8 cellular contexts compared by ENCODE assay signal in genomic region chr5:124583469-124584350, GRCh38.
A peak's percentile ranks its signal among the peaks of the same experiment; 100 is the strongest.
DNase-seq lines count a peak whose midpoint lies in the region; ATAC-seq and TF ChIP-seq lines count a peak whose summit lies in the region.

No MANE protein-coding gene starts in this region.

- ATAC-seq in activated CD4-positive, alpha-beta T cell treated with anti-CD3 and anti-CD28 coated beads for 36 hours: peak; percentile 95
- no peak for ATAC-seq in GM23338

- H3K27me3 ChIP-seq in GM23338 (ENCODE audit: insufficient read depth) (peaks cover 31% of the 10 kb centered on the region), Karpas-422 (ENCODE audit: low read length) (no peaks in the 10 kb centered on the region)

- no peak overlapping the region for H3K4me3 Mint-ChIP-seq in activated CD4-positive, alpha-beta T cell treated with anti-CD3 and anti-CD28 coated beads for 36 hours
- no peak overlapping the region for H3K4me3 Mint-ChIP-seq in GM23338
- no peak overlapping the region for H3K4me3 Mint-ChIP-seq in activated CD4-positive, alpha-beta memory T cell treated with anti-CD3 and anti-CD28 coated beads, Interleukin-2, amount 10 ng/mL, durations not matched to agents 7 days and 5 days

- CTCF ChIA-PET in activated CD4-positive, alpha-beta T cell treated with anti-CD3 and anti-CD28 coated beads for 36 hours (lab: Charles Lee): interaction anchor here (0.5 kb wide), 1 partner anchor 13 kb away, joined by 3 read pairs; no protein-coding TSS in a partner anchor
- CTCF ChIA-PET in activated CD4-positive, alpha-beta memory T cell treated with anti-CD3 and anti-CD28 coated beads, Interleukin-2, amount 10 ng/mL, durations not matched to agents 7 days and 5 days (lab: Charles Lee): no interaction called here

- H3K27ac ChIP-seq in GM23338 (ENCODE audit: low read depth): no peak overlapping the region
- peak overlapping the region; percentile 87 for H3K27ac ChIP-seq in Karpas-422 (ENCODE audit: low read length)

- peaks cover 23% of the 10 kb centered on the region for H3K4me1 Mint-ChIP-seq in activated CD4-positive, alpha-beta T cell treated with anti-CD3 and anti-CD28 coated beads for 36 hours
- peaks cover 31% of the 10 kb centered on the region for H3K4me1 Mint-ChIP-seq in GM23338
- H3K4me1 Mint-ChIP-seq in activated CD4-positive, alpha-beta memory T cell treated with anti-CD3 and anti-CD28 coated beads, Interleukin-2, amount 10 ng/mL, durations not matched to agents 7 days and 5 days: peaks cover 17% of the 10 kb centered on the region

- intact Hi-C loops in activated CD4-positive, alpha-beta T cell treated with anti-CD3 and anti-CD28 coated beads for 36 hours (cut with DNase I, micrococcal nuclease): loop anchor here (1.0 to 10.0 kb wide), 6 partner anchors 55 to 1861 kb away; partner anchors contain the start of gene ZNF608 (in 1 of the 2)

- 0 out of 2 replicates have a peak overlapping the region, but pooled peaks have one; percentile 50 for H3K9ac ChIP-seq in Karpas-422 (ENCODE audit: low read length)

- no peaks in the 10 kb centered on the region for H4K20me1 ChIP-seq in GM23338 (replicated peaks; ENCODE audit: insufficient read depth)
- no peaks in the 10 kb centered on the region for H4K20me1 ChIP-seq in Karpas-422 (ENCODE audit: insufficient read depth, low read depth, low read length)

- H3K9me2 ChIP-seq in GM23338 (ENCODE audit: insufficient read depth) (no peaks in the 10 kb centered on the region; the same call in 1 of the 2 replicates), Karpas-422 (replicated peaks; ENCODE audit: insufficient read depth, low read length) (no peaks in the 10 kb centered on the region)

- H3F3A ChIP-seq in GM23338 (replicated peaks; ENCODE audit: low read depth): peaks cover 11% of the 10 kb centered on the region

- H3K27ac Mint-ChIP-seq in activated CD4-positive, alpha-beta T cell treated with anti-CD3 and anti-CD28 coated beads for 36 hours: no peak overlapping the region
- no peak overlapping the region for H3K27ac Mint-ChIP-seq in GM23338
- H3K27ac Mint-ChIP-seq in activated CD4-positive, alpha-beta memory T cell treated with anti-CD3 and anti-CD28 coated beads, Interleukin-2, amount 10 ng/mL, durations not matched to agents 7 days and 5 days: peak overlapping the region; percentile 65

- H3K9me3 ChIP-seq in Karpas-422 (ENCODE audit: low read length): no peaks in the 10 kb centered on the region

- 0 out of 2 replicates have a peak overlapping the region, but pooled peaks have one; percentile 25 for H3K4me2 ChIP-seq in GM23338
- peak overlapping the region; percentile 70 for H3K4me2 ChIP-seq in Karpas-422 (ENCODE audit: low read depth, low read length, poor library complexity, severe bottlenecking)

- H3K79me2 ChIP-seq in GM23338 (replicated peaks; ENCODE audit: insufficient read depth): no peaks in the 10 kb centered on the region
- no peaks in the 10 kb centered on the region for H3K79me2 ChIP-seq in Karpas-422 (ENCODE audit: low read length)

- TF ChIP-seq CTCF in GM23338 (conservative IDR thresholded peaks at IDR 0.05; ENCODE audit: low read depth in 2 of 2): no peak

- H3K36me3 Mint-ChIP-seq in activated CD4-positive, alpha-beta T cell treated with anti-CD3 and anti-CD28 coated beads for 36 hours (ENCODE audit: low read depth): no peaks in the 10 kb centered on the region
- H3K36me3 Mint-ChIP-seq in GM23338 (ENCODE audit: low read depth): peaks cover 24% of the 10 kb centered on the region; the same call in 2 of the 3 replicates
- no peaks in the 10 kb centered on the region for H3K36me3 Mint-ChIP-seq in activated CD4-positive, alpha-beta memory T cell treated with anti-CD3 and anti-CD28 coated beads, Interleukin-2, amount 10 ng/mL, durations not matched to agents 7 days and 5 days (ENCODE audit: low read depth)

- H3K27me3 Mint-ChIP-seq in activated CD4-positive, alpha-beta T cell treated with anti-CD3 and anti-CD28 coated beads for 36 hours: peaks cover 5% of the 10 kb centered on the region
- peaks cover 21% of the 10 kb centered on the region for H3K27me3 Mint-ChIP-seq in GM23338 (ENCODE audit: insufficient read depth, low read depth, poor library complexity)
- H3K27me3 Mint-ChIP-seq in activated CD4-positive, alpha-beta memory T cell treated with anti-CD3 and anti-CD28 coated beads, Interleukin-2, amount 10 ng/mL, durations not matched to agents 7 days and 5 days: peaks cover 3% of the 10 kb centered on the region

- H3K36me3 ChIP-seq in GM23338 (ENCODE audit: insufficient read depth): no peaks in the 10 kb centered on the region
- no peaks in the 10 kb centered on the region for H3K36me3 ChIP-seq in Karpas-422 (ENCODE audit: insufficient read depth, low read length)

- POLR2A ChIA-PET in activated CD4-positive, alpha-beta T cell treated with anti-CD3 and anti-CD28 coated beads for 36 hours (lab: Charles Lee): interaction anchor here (0.6 kb wide), 1 partner anchor 12 kb away, joined by 3 read pairs; no protein-coding TSS in a partner anchor
- POLR2A ChIA-PET in activated CD4-positive, alpha-beta memory T cell treated with anti-CD3 and anti-CD28 coated beads, Interleukin-2, amount 10 ng/mL, durations not matched to agents 7 days and 5 days (lab: Charles Lee): no interaction called here

- H3K4me1 ChIP-seq in GM23338 (ENCODE audit: insufficient read depth) (peaks cover 27% of the 10 kb centered on the region), Karpas-422 (ENCODE audit: low read length) (peaks cover 38% of the 10 kb centered on the region)

- H3K4me3 ChIP-seq in GM23338 (no peak overlapping the region), Karpas-422 (ENCODE audit: low read length) (peak overlapping the region; percentile 52; the same call in 1 of the 2 replicates)

- DNase-seq in activated CD4-positive, alpha-beta T cell treated with anti-CD3 and anti-CD28 coated beads for 36 hours: peak; percentile 47
- no peak for DNase-seq in activated CD4-positive, alpha-beta T cell treated with anti-CD3 and anti-CD28 coated beads for 1 hour
- DNase-seq in GM23338 (ENCODE audit: low spot score): no peak
- DNase-seq in Karpas-422: peak; percentile 90
- peak; percentile 34 for DNase-seq in activated CD4-positive, alpha-beta memory T cell treated with anti-CD3 and anti-CD28 coated beads, Interleukin-2, amount 10 ng/mL, durations not matched to agents 7 days and 5 days
- peak; percentile 90 for DNase-seq in kidney tubule cell (ENCODE audit: low spot score)
- no peak for DNase-seq in NCI-H128 (lab: John Stamatoyannopoulos, UW; ENCODE audit: unreplicated experiment)
- no peak for DNase-seq in 8988T

- no peaks in the 10 kb centered on the region for H3K9me3 Mint-ChIP-seq in activated CD4-positive, alpha-beta T cell treated with anti-CD3 and anti-CD28 coated beads for 36 hours (ENCODE audit: low read depth)
- peaks cover 13% of the 10 kb centered on the region for H3K9me3 Mint-ChIP-seq in GM23338
- H3K9me3 Mint-ChIP-seq in activated CD4-positive, alpha-beta memory T cell treated with anti-CD3 and anti-CD28 coated beads, Interleukin-2, amount 10 ng/mL, durations not matched to agents 7 days and 5 days: peaks cover 2% of the 10 kb centered on the region

- H2AFZ ChIP-seq in GM23338: no peak overlapping the region
- peak overlapping the region; percentile 92 for H2AFZ ChIP-seq in Karpas-422 (ENCODE audit: low read length)

TF ChIP-seq in GM23338, 12 proteins besides CTCF, POLR2A, EP300 and RAD21 (continues in another document):
- TF ChIP-seq, protein P1, sequence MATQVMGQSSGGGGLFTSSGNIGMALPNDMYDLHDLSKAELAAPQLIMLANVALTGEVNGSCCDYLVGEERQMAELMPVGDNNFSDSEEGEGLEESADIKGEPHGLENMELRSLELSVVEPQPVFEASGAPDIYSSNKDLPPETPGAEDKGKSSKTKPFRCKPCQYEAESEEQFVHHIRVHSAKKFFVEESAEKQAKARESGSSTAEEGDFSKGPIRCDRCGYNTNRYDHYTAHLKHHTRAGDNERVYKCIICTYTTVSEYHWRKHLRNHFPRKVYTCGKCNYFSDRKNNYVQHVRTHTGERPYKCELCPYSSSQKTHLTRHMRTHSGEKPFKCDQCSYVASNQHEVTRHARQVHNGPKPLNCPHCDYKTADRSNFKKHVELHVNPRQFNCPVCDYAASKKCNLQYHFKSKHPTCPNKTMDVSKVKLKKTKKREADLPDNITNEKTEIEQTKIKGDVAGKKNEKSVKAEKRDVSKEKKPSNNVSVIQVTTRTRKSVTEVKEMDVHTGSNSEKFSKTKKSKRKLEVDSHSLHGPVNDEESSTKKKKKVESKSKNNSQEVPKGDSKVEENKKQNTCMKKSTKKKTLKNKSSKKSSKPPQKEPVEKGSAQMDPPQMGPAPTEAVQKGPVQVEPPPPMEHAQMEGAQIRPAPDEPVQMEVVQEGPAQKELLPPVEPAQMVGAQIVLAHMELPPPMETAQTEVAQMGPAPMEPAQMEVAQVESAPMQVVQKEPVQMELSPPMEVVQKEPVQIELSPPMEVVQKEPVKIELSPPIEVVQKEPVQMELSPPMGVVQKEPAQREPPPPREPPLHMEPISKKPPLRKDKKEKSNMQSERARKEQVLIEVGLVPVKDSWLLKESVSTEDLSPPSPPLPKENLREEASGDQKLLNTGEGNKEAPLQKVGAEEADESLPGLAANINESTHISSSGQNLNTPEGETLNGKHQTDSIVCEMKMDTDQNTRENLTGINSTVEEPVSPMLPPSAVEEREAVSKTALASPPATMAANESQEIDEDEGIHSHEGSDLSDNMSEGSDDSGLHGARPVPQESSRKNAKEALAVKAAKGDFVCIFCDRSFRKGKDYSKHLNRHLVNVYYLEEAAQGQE (IDR thresholded peaks at IDR 0.05; ENCODE audit: unreplicated experiment): no peak
- TF ChIP-seq EZH2phosphoT487 (IDR thresholded peaks at IDR 0.05; ENCODE audit: unreplicated experiment) (no peak), ZNF114 (CRISPR knock-in tag; IDR thresholded peaks at IDR 0.05) (no peak), STAT1 (IDR thresholded peaks at IDR 0.05; ENCODE audit: unreplicated experiment) (no peak)

Comparison
In these comparisons a context has a peak if more than half of its experiments do, and no peak if none do; other contexts are left out.
1. DNase-seq: peak in activated CD4-positive, alpha-beta T cell treated with anti-CD3 and anti-CD28 coated beads for 36 hours (single experiment), Karpas-422 (single experiment), activated CD4-positive, alpha-beta memory T cell treated with anti-CD3 and anti-CD28 coated beads, Interleukin-2, amount 10 ng/mL, durations not matched to agents 7 days and 5 days (single experiment) and kidney tubule cell (single experiment); none in activated CD4-positive, alpha-beta T cell treated with anti-CD3 and anti-CD28 coated beads for 1 hour (single experiment), GM23338 (single experiment), NCI-H128 (single experiment) and 8988T (single experiment).